ENCODE assay signal across 28 cellular contexts in the genomic region with DNA sequence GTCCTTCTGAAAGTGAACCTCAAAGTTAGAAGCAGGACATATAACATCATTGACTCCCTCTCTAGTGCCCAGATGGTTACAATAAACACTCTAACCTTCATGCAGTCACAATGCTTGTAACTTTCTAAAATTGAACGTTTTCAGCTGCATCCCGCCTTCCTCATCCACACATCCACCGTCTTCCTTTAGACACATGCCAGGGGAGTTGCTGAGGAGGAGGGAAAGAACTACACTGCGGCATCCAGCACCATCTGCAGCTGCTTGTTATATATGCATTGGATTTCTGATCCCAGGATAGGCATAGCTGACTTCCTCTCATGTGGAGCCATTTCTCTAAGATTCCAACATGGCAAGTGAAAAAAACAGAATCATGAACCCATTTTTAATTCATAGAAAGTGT.
"Had no signal": no experiment of that assay in that cellular context is flagged by ENCODE, and none has a peak within 500 bp of the region (broad histone marks: within the 10 kb centered on the region; RNA-seq: fewer than 3 reads in every experiment).

No MANE protein-coding gene starts in this region.

- H3K4me1 Mint-ChIP-seq: activated naive CD4-positive, alpha-beta T cell treated with anti-CD3 and anti-CD28 coated beads, Interleukin-2, amount 50 U/mL, for 24 hours; activated T-helper 17 cell treated with anti-CD3 and anti-CD28 coated beads, Interleukin-2, amount 50 U/mL, for 72 hours; naive B cell; nephron progenitor cell; T-helper 17 cell had no signal

- DNase-seq: activated CD4-positive, alpha-beta memory T cell treated with anti-CD3 and anti-CD28 coated beads, Interleukin-2, amount 10 ng/mL, durations not matched to agents 7 days and 5 days; activated CD4-positive, alpha-beta T cell treated with anti-CD3 and anti-CD28 coated beads for 48 hours; activated CD8-positive, alpha-beta memory T cell treated with anti-CD3 and anti-CD28 coated beads, Interleukin-2, amount 50 U/mL, for 48 hours; activated gamma-delta T cell treated with Interleukin-2 at 50 U/mL for 16 hours; activated naive CD8-positive, alpha-beta T cell treated with anti-CD3 and anti-CD28 coated beads, Interleukin-2, amount 50 U/mL, for 24 hours; activated T-cell treated with anti-CD3 and anti-CD28 coated beads, Interleukin-2, amount 50 U/mL, for 24 hours; aorta; body of pancreas; colonic mucosa; effector memory CD4-positive, alpha-beta T cell; head of caudate nucleus; left colon; mammary epithelial cell; naive B cell; nephron progenitor cell; ovary; retina; stimulated activated CD4-positive, alpha-beta T cell treated with anti-CD3 and anti-CD28 coated beads, Interleukin-12 subunit alpha, Interleukin-12 subunit beta, amount 100 ng/mL, for 4 hours; stimulated activated CD4-positive, alpha-beta T cell treated with anti-CD3 and anti-CD28 coated beads, Interleukin-4, amount 100 ng/mL, for 1 hour; stimulated activated naive CD8-positive, alpha-beta T cell treated with anti-CD3 and anti-CD28 coated beads, Interleukin-15, Interleukin-2, amounts not matched to agents 100 U/mL and 50 U/mL, for 24 hours; T-helper 17 cell; T1000; WERI-Rb-1 had no signal

- H3K27me3 Mint-ChIP-seq: activated naive CD4-positive, alpha-beta T cell treated with anti-CD3 and anti-CD28 coated beads, Interleukin-2, amount 50 U/mL, for 24 hours had no signal

- H3K27ac Mint-ChIP-seq: activated CD4-positive, alpha-beta memory T cell treated with anti-CD3 and anti-CD28 coated beads, Interleukin-2, amount 10 ng/mL, durations not matched to agents 7 days and 5 days; activated naive CD4-positive, alpha-beta T cell treated with anti-CD3 and anti-CD28 coated beads, Interleukin-2, amount 50 U/mL, for 24 hours; activated naive CD8-positive, alpha-beta T cell treated with anti-CD3 and anti-CD28 coated beads, Interleukin-2, amount 50 U/mL, for 24 hours; activated T-cell treated with anti-CD3 and anti-CD28 coated beads, Interleukin-2, amount 50 U/mL, for 24 hours; activated T-helper 17 cell treated with anti-CD3 and anti-CD28 coated beads, Interleukin-2, amount 50 U/mL, for 72 hours; nephron progenitor cell; T-helper 17 cell; type B pancreatic cell had no signal

- H3K4me3 Mint-ChIP-seq: activated CD4-positive, alpha-beta memory T cell treated with anti-CD3 and anti-CD28 coated beads, Interleukin-2, amount 10 ng/mL, durations not matched to agents 7 days and 5 days; activated naive CD4-positive, alpha-beta T cell treated with anti-CD3 and anti-CD28 coated beads, Interleukin-2, amount 50 U/mL, for 24 hours; activated naive CD8-positive, alpha-beta T cell treated with anti-CD3 and anti-CD28 coated beads, Interleukin-2, amount 50 U/mL, for 24 hours; activated T-cell treated with anti-CD3 and anti-CD28 coated beads, Interleukin-2, amount 50 U/mL, for 24 hours; activated T-helper 17 cell treated with anti-CD3 and anti-CD28 coated beads, Interleukin-2, amount 50 U/mL, for 72 hours; naive B cell; nephron progenitor cell; T-helper 17 cell; type B pancreatic cell had no signal

- H3K9me3 Mint-ChIP-seq: activated CD4-positive, alpha-beta memory T cell treated with anti-CD3 and anti-CD28 coated beads, Interleukin-2, amount 10 ng/mL, durations not matched to agents 7 days and 5 days had no signal

- H3K36me3 Mint-ChIP-seq: type B pancreatic cell had no signal

- ATAC-seq: activated CD4-positive, CD25-positive, alpha-beta regulatory T cell treated with anti-CD3 and anti-CD28 coated beads, Interleukin-2, amount 50 U/mL, for 24 hours; activated naive CD8-positive, alpha-beta T cell treated with anti-CD3 and anti-CD28 coated beads, Interleukin-2, amount 50 U/mL, for 24 hours; activated T-helper 17 cell treated with anti-CD3 and anti-CD28 coated beads, Interleukin-2, amount 50 U/mL, for 72 hours; body of pancreas; sciatic nerve; stimulated activated naive CD8-positive, alpha-beta T cell treated with anti-CD3 and anti-CD28 coated beads, Interleukin-15, Interleukin-2, amounts not matched to agents 100 U/mL and 50 U/mL, for 24 hours; T-helper 17 cell had no signal
